Comparison of ENCODE assay signal across 19 cellular contexts in the genomic region with DNA sequence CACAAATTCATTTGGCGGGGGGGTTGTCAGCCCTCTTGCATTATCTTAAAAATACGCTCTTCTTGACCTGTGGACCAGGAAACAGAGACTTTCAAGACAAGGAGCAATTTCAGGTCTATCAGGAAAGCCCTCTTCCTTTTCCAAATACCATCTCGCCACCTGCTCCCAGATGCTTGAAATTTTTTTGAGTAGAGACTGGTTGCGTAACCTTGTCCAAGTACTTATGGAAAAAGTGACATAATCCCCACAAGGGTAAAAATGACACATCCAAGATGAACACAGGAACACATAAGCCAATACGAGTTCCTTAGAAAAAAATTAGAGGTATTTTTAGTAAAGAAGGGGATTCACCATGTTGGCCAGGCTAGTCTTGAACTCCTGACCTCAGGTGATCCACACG. TPM values are rescaled to one million over a fixed set of nuclear protein-coding genes. Genes with fewer than 3 reads are reported as not detected.
"Had no signal": no experiment of that assay in that cellular context is flagged by ENCODE, and none has a peak within 500 bp of the region (broad histone marks: within the 10 kb centered on the region; RNA-seq: fewer than 3 reads in every experiment).

No MANE protein-coding gene starts in this region.

- H3K36me3 ChIP-seq: breast epithelium, heart right ventricle, right atrium auricular region had no signal

- H3K27me3 ChIP-seq: breast epithelium, right atrium auricular region had no signal

- DNase-seq: activated CD4-positive, alpha-beta T cell treated with anti-CD3 and anti-CD28 coated beads for 1 hour; activated CD4-positive, alpha-beta T cell treated with anti-CD3 and anti-CD28 coated beads, Interleukin-2, amount 50 U/mL, for 48 hours; activated CD8-positive, alpha-beta memory T cell treated with anti-CD3 and anti-CD28 coated beads, Interleukin-2, amount 10 ng/mL, durations not matched to agents 7 days and 5 days; activated effector memory CD4-positive, alpha-beta T cell treated with anti-CD3 and anti-CD28 coated beads, Interleukin-2, amount 50 U/mL, for 16 hours; activated T-cell treated with anti-CD3 and anti-CD28 coated beads, Interleukin-2, amount 50 U/mL, for 4 hours; anterior cingulate cortex; heart right ventricle; islet precursor cell; natural killer cell; posterior cingulate gyrus; small intestine had no signal

- H3K36me3 Mint-ChIP-seq: activated CD8-positive, alpha-beta memory T cell treated with anti-CD3 and anti-CD28 coated beads, Interleukin-2, amount 10 ng/mL, durations not matched to agents 7 days and 5 days; activated naive CD8-positive, alpha-beta T cell; memory B cell; natural killer cell had no signal

- ATAC-seq: activated CD8-positive, alpha-beta memory T cell treated with anti-CD3 and anti-CD28 coated beads, Interleukin-2, amount 10 ng/mL, durations not matched to agents 7 days and 5 days; activated T-cell treated with anti-CD3 and anti-CD28 coated beads, Interleukin-2, amount 50 U/mL, for 4 hours; heart right ventricle; left lobe of liver; natural killer cell had no signal

- H3K4me3 Mint-ChIP-seq: activated CD8-positive, alpha-beta memory T cell treated with anti-CD3 and anti-CD28 coated beads, Interleukin-2, amount 10 ng/mL, durations not matched to agents 7 days and 5 days; activated naive CD8-positive, alpha-beta T cell; activated T-cell treated with anti-CD3 and anti-CD28 coated beads, Interleukin-2, amount 50 U/mL, for 4 hours; memory B cell; natural killer cell had no signal

- H3K9me3 Mint-ChIP-seq: activated T-cell treated with anti-CD3 and anti-CD28 coated beads, Interleukin-2, amount 50 U/mL, for 4 hours; natural killer cell had no signal

- H3K4me1 Mint-ChIP-seq: activated CD8-positive, alpha-beta memory T cell treated with anti-CD3 and anti-CD28 coated beads, Interleukin-2, amount 10 ng/mL, durations not matched to agents 7 days and 5 days; memory B cell; natural killer cell had no signal

- H3K27ac ChIP-seq: breast epithelium, heart right ventricle, right atrium auricular region had no signal

- H3K27ac Mint-ChIP-seq: activated CD8-positive, alpha-beta memory T cell treated with anti-CD3 and anti-CD28 coated beads, Interleukin-2, amount 10 ng/mL, durations not matched to agents 7 days and 5 days; activated naive CD8-positive, alpha-beta T cell; memory B cell; natural killer cell had no signal

- H3K9me3 ChIP-seq: breast epithelium, heart right ventricle, right atrium auricular region had no signal

- H3K4me3 ChIP-seq: breast epithelium, heart right ventricle, right atrium auricular region had no signal

- H3K4me1 ChIP-seq: breast epithelium, right atrium auricular region had no signal

RNA-seq across cellular contexts. Expression of a gene that starts 1.7 kb away (rescaled TPM):
- total RNA-seq: activated CD8-positive, alpha-beta memory T cell treated with anti-CD3 and anti-CD28 coated beads, Interleukin-2, amount 10 ng/mL, durations not matched to agents 7 days and 5 days; activated T-cell treated with anti-CD3 and anti-CD28 coated beads, Interleukin-2, amount 50 U/mL, for 4 hours; breast epithelium; fibroblast of lung; heart right ventricle; left lobe of liver; mucosa of gallbladder; natural killer cell; right atrium auricular region had no signal
- polyA plus RNA-seq: fibroblast of lung, small intestine had no signal

RNA-seq across cellular contexts. Expression of a gene that starts 46.7 kb away (rescaled TPM):
- total RNA-seq: activated CD8-positive, alpha-beta memory T cell treated with anti-CD3 and anti-CD28 coated beads, Interleukin-2, amount 10 ng/mL, durations not matched to agents 7 days and 5 days; activated T-cell treated with anti-CD3 and anti-CD28 coated beads, Interleukin-2, amount 50 U/mL, for 4 hours; breast epithelium; fibroblast of lung; frontal cortex; heart right ventricle; left lobe of liver; mucosa of gallbladder; natural killer cell; right atrium auricular region had no signal
- polyA plus RNA-seq: heart right ventricle, small intestine had no signal

RNA-seq across cellular contexts. Expression of a gene that starts 55.2 kb away (rescaled TPM):
- total RNA-seq: activated CD8-positive, alpha-beta memory T cell treated with anti-CD3 and anti-CD28 coated beads, Interleukin-2, amount 10 ng/mL, durations not matched to agents 7 days and 5 days; activated T-cell treated with anti-CD3 and anti-CD28 coated beads, Interleukin-2, amount 50 U/mL, for 4 hours; fibroblast of lung; frontal cortex; heart right ventricle; left lobe of liver; mucosa of gallbladder; natural killer cell; right atrium auricular region had no signal
- polyA plus RNA-seq: fibroblast of lung, small intestine had no signal
